ENCODE assay signal across 8 cellular contexts in the genomic region with DNA sequence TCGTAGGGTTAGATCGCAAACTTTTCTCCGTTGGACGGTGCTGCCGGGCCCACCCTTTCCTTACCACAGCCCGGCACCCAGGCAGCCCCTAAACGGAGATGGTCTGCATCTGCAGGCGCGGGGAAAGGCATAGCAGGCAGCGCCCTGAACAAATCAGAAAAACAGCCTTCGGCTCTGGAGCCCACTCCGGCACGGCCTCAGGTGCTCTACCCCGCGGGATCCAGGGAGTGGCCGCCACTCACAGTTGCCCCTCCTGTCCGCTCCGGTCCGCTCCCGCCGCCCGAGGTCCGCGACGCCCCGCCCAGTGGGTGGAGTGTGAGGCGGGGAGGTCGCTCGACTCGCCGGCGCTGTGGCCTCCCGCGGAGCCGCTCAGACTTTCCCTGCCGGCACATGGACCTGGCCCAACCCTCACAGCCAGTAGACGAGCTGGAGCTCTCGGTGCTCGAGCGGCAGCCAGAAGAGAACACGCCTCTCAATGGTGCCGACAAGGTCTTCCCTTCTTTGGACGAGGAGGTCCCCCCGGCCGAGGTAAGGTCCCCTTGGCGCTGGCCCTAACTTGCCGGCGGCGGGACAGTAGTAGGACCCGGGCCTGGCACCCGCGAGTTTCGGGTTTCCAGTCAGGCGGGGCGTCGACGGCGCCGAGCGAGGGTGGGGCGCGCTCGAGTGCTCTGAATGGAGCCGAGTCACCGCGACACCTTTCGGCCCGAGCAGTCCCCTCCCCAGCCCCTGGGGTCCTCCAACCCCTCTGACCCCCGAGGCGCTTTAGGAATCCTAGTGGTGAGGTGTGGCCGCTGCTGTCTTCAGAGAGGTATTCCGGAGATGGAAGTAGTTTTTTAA. TPM values are rescaled to one million over a fixed set of nuclear protein-coding genes. Genes with fewer than 3 reads are reported as not detected.
DNase-seq lines count a peak whose midpoint lies in the region; ATAC-seq lines count a peak whose summit lies in the region.

A gene with protein sequence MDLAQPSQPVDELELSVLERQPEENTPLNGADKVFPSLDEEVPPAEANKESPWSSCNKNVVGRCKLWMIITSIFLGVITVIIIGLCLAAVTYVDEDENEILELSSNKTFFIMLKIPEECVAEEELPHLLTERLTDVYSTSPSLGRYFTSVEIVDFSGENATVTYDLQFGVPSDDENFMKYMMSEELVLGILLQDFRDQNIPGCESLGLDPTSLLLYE (plus strand): TSS at position 372 of the 837 bp plus-strand sequence. CDS start 19 bp downstream, at position 391.

- ATAC-seq in GM18861 (IDR thresholded peaks at IDR 0.05; ENCODE audit: unreplicated experiment) (peak; percentile 67), HG03064 (IDR thresholded peaks at IDR 0.05; ENCODE audit: low read depth, unreplicated experiment) (peak; percentile 82)

- DNase-seq in A172 (ENCODE audit: low spot score) (peak; percentile 68), NCI-H510A treated with DMSO at 0.1 percent for 48 hours (lab: John Stamatoyannopoulos, UW) (peak; percentile 72), lung microvascular endothelial cell (ENCODE audit: low read depth in 2 of 2) (peak; percentile 78 to 88)
- DNase-seq in activated CD8-positive, alpha-beta memory T cell treated with anti-CD3 and anti-CD28 coated beads for 1 hour (ENCODE audit: extremely low read depth in 1 of 2, low read depth in 1 of 2): peak; percentile 5 to 35
- DNase-seq in effector CD8-positive, alpha-beta T cell (lab: John Stamatoyannopoulos, UW): peak; percentile 45
- peak in 2 of 3 experiments; percentile 19 to 65 for DNase-seq in stimulated activated CD4-positive, alpha-beta T cell treated with anti-CD3 and anti-CD28 coated beads, TNF-alpha, amount 100 ng/mL, for 24 hours (ENCODE audit: low read depth in 3 of 3)

RNA-seq across cellular contexts. Expression of the gene that starts here (rescaled TPM):
- 8.7 and 9.4 TPM in 2 replicates for total RNA-seq in A172 (2014; rRNA removed; shearing (Covaris generic))
- total RNA-seq in lung microvascular endothelial cell: 4.8 and 9.1 TPM in 2 replicates

Comparison
In these comparisons a context has a peak if more than half of its experiments do, and no peak if none do; other contexts are left out.
1. Peak in every context shown above with its lines: DNase-seq and ATAC-seq.
2. DNase-seq: peak in every context shown above with its lines; median percentile 83 in lung microvascular endothelial cell; 72 in NCI-H510A treated with DMSO at 0.1 percent for 48 hours; 68 in A172; 45 in effector CD8-positive, alpha-beta T cell; 42 in stimulated activated CD4-positive, alpha-beta T cell treated with anti-CD3 and anti-CD28 coated beads, TNF-alpha, amount 100 ng/mL, for 24 hours; 20 in activated CD8-positive, alpha-beta memory T cell treated with anti-CD3 and anti-CD28 coated beads for 1 hour.